27 cellular contexts compared by ENCODE assay signal in the genomic region with DNA sequence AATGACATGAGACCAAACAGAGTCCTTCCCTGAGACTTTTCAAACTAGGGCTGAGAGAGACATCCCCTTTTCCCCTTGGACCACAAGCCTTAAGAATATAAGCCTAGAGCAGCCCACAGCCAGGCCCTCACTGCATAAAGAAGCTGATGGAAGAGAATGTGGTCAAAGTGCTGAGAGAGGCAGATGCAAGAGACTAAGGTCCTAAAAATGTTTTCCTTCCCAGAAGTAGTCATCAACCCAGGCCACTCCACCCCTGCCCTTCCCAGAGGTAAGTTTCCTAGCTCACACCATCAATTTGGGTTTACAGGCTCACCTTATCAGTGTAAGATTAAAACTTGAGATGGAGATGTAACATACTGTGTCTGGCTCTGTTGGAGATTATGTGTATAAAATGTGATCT. TPM values are rescaled to one million over a fixed set of nuclear protein-coding genes. Genes with fewer than 3 reads are reported as not detected.
DNase-seq lines count a peak whose midpoint lies in the region; ATAC-seq, FAIRE-seq and TF ChIP-seq lines count a peak whose summit lies in the region.
"Had no signal": no experiment of that assay in that cellular context is flagged by ENCODE, and none has a peak within 500 bp of the region (broad histone marks: within the 10 kb centered on the region; RNA-seq: fewer than 3 reads in every experiment).

No MANE protein-coding gene starts in this region.

- no peak overlapping the region for H2BK5ac ChIP-seq in mesenchymal stem cell (ENCODE audit: low read depth, low read length, poor library complexity, severe bottlenecking)

- H2BK15ac ChIP-seq in mesenchymal stem cell (ENCODE audit: low read depth, poor library complexity, severe bottlenecking) = no peak overlapping the region

- H3K36me3 ChIP-seq in HepG2 (replicated peaks in 1 of 2; ENCODE audit: control insufficient read depth in 1 of 2, insufficient read depth in 2 of 2, low read length in 2 of 2) (peaks cover 0 to 5% of the 10 kb centered on the region in 2 experiments; a peak in 1 of 5 replicates), right lobe of liver (no peaks in the 10 kb centered on the region), mesenchymal stem cell (ENCODE audit: control insufficient read depth in 1 of 2, insufficient read depth in 2 of 2, low read depth in 1 of 2, low read length in 2 of 2) (peaks cover 6 to 19% of the 10 kb centered on the region in 2 experiments)
- H3K36me3 ChIP-seq: esophagus muscularis mucosa, gastroesophageal sphincter, sigmoid colon, transverse colon had no signal

- peak overlapping the region in 1 of 2 experiments; percentile 19 for H2BK12ac ChIP-seq in mesenchymal stem cell (ENCODE audit: low read length in 2 of 2)

- H3K4me2 ChIP-seq in HepG2 (ENCODE audit: low read depth, low read length) = peak overlapping the region; percentile 22; the same call in 1 of the 2 replicates
- no peak overlapping the region for H3K4me2 ChIP-seq in mesenchymal stem cell (ENCODE audit: low read length, poor library complexity, severe bottlenecking)

- in situ Hi-C loops in HepG2 (cut with HindIII; ENCODE audit: extremely low pct_ligation_motif_present, low pct_unique_long_range_greater_than_20kb) = no loop called here

- TF ChIP-seq POLR2A in HepG2 (IDR thresholded peaks at IDR 0.05; ENCODE audit: insufficient read depth in 1 of 2, low read depth in 2 of 2, low read length in 2 of 2) (no peak), right lobe of liver (IDR thresholded peaks at IDR 0.05) (no peak)

- no peak for TF ChIP-seq RAD21 in HepG2 (CRISPR knock-in tag; IDR thresholded peaks at IDR 0.05)

- no peak overlapping the region for H3K23ac ChIP-seq in mesenchymal stem cell (ENCODE audit: low read length in 2 of 2)

- H2AFZ ChIP-seq in HepG2 (ENCODE audit: low read length) (no peak overlapping the region), mesenchymal stem cell (ENCODE audit: low read depth, low read length) (no peak overlapping the region)

- intact Hi-C loops in HepG2 (cut with micrococcal nuclease; ENCODE audit: unreplicated experiment) = no loop called here
- intact Hi-C loops in right lobe of liver (cut with DNase I) = no loop called here

- H3K27ac ChIP-seq in HepG2 (ENCODE audit: extremely low read length, insufficient read depth, low read length) (no peak overlapping the region), right lobe of liver (no peak overlapping the region), VCaP (peak overlapping the region; percentile 87; the same call in 1 of the 2 replicates), mesenchymal stem cell (ENCODE audit: low read length, poor library complexity, severe bottlenecking) (peak overlapping the region; percentile 21)
- H3K27ac ChIP-seq: esophagus muscularis mucosa, sigmoid colon had no signal

- H3K79me2 ChIP-seq in HepG2 (ENCODE audit: insufficient read depth, low read length) = peaks cover 11% of the 10 kb centered on the region

- no peak overlapping the region for H3K4ac ChIP-seq in mesenchymal stem cell (ENCODE audit: low read depth in 1 of 2, low read length in 2 of 2)

- no peak for ATAC-seq in HepG2
- ATAC-seq in right lobe of liver = no peak
- ATAC-seq in HG03095 (IDR thresholded peaks at IDR 0.05; ENCODE audit: unreplicated experiment) = no peak
- ATAC-seq in GM18511 (IDR thresholded peaks at IDR 0.05; ENCODE audit: unreplicated experiment) = no peak
- ATAC-seq: activated CD4-positive, alpha-beta T cell treated with anti-CD3 and anti-CD28 coated beads for 36 hours; gastroesophageal sphincter had no signal

- H3K4me3 ChIP-seq in HepG2 (replicated peaks in 1 of 3; ENCODE audit: insufficient read depth in 1 of 3, low read depth in 2 of 3, low read length in 3 of 3) (no peak overlapping the region), right lobe of liver (no peak overlapping the region), mesenchymal stem cell (ENCODE audit: insufficient read depth in 1 of 2, low read depth in 1 of 2, low read length in 2 of 2) (no peak overlapping the region)
- H3K4me3 ChIP-seq: esophagus muscularis mucosa, gastroesophageal sphincter, mucosa of descending colon, sigmoid colon, transverse colon had no signal

- H4K8ac ChIP-seq in mesenchymal stem cell (ENCODE audit: low read length) = no peak overlapping the region

- peak overlapping the region in 1 of 2 experiments; percentile 6 for H3K18ac ChIP-seq in mesenchymal stem cell (ENCODE audit: low read depth in 1 of 2, low read length in 2 of 2)

- POLR2A ChIA-PET in HepG2 (lab: Yijun Ruan, JAX) = interaction anchor here (1.6 to 1.8 kb wide), 2 partner anchors 31 to 222 kb away, joined by 4 to 9 read pairs; no protein-coding TSS in a partner anchor

- no peak overlapping the region for H2BK120ac ChIP-seq in mesenchymal stem cell (ENCODE audit: low read depth, low read length)

- H3K9me3 ChIP-seq in HepG2 (ENCODE audit: low read length) (no peaks in the 10 kb centered on the region), right lobe of liver (no peaks in the 10 kb centered on the region), mesenchymal stem cell (ENCODE audit: control insufficient read depth, low read length) (no peaks in the 10 kb centered on the region)
- H3K9me3 ChIP-seq: esophagus muscularis mucosa, gastroesophageal sphincter, mucosa of descending colon, sigmoid colon, transverse colon had no signal

- DNase-seq in HepG2 (ENCODE audit: low spot score) (no peak), right lobe of liver (no peak), mesenchymal stem cell (no peak), HK-2 (ENCODE audit: unreplicated experiment) (no peak)
- DNase-seq in activated CD4-positive, alpha-beta T cell treated with anti-CD3 and anti-CD28 coated beads, Interleukin-2, amount 50 U/mL, for 1 hour = no peak
- DNase-seq: activated CD4-positive, alpha-beta T cell treated with anti-CD3 and anti-CD28 coated beads for 36 hours; activated CD8-positive, alpha-beta memory T cell treated with anti-CD3 and anti-CD28 coated beads for 24 hours; activated gamma-delta T cell treated with Interleukin-2 at 50 U/mL for 16 hours; activated T-cell treated with anti-CD3 and anti-CD28 coated beads, Interleukin-2, amount 50 U/mL, for 24 hours; COR-L47; DND-41; effector memory CD4-positive, alpha-beta T cell; H9; hypothalamus; MM.1S; mucosa of descending colon; NCI-H2107; NCI-H446 treated with DMSO at 0.1 percent for 48 hours; Right ventricle myocardium superior; sigmoid colon; transverse colon had no signal

- H2AK5ac ChIP-seq in mesenchymal stem cell (ENCODE audit: low read length, severe bottlenecking) = no peak overlapping the region

- no peak overlapping the region for H4K91ac ChIP-seq in mesenchymal stem cell (ENCODE audit: low read length)

- BruUV-seq in HepG2 (replicated peaks; lab: Mats Ljungman, UMichigan) = no TSS peak

- no peak for TF ChIP-seq CTCF in HepG2 (CRISPR knock-in tag; IDR thresholded peaks at IDR 0.05)
- TF ChIP-seq CTCF in right lobe of liver (IDR thresholded peaks at IDR 0.05) = no peak
- TF ChIP-seq CTCF in VCaP (conservative IDR thresholded peaks at IDR 0.05) = no peak

- no peak overlapping the region for H3K9ac ChIP-seq in HepG2 (ENCODE audit: insufficient read depth, low read depth, low read length)
- peak overlapping the region; percentile 1 for H3K9ac ChIP-seq in mesenchymal stem cell (ENCODE audit: low read length)

- H4K20me1 ChIP-seq in HepG2 (ENCODE audit: insufficient read depth, low read length) = no peaks in the 10 kb centered on the region

- H3K27me3 ChIP-seq in HepG2 (ENCODE audit: control insufficient read depth in 1 of 2, insufficient read depth in 2 of 2, low read length in 2 of 2) = no peaks in the 10 kb centered on the region
- no peaks in the 10 kb centered on the region for H3K27me3 ChIP-seq in right lobe of liver
- no peaks in the 10 kb centered on the region for H3K27me3 ChIP-seq in mesenchymal stem cell (ENCODE audit: control insufficient read depth in 1 of 2, insufficient read depth in 1 of 2, low read length in 2 of 2)
- H3K27me3 ChIP-seq: esophagus muscularis mucosa, gastroesophageal sphincter, sigmoid colon, transverse colon had no signal

- H3K14ac ChIP-seq in mesenchymal stem cell (ENCODE audit: low read length in 2 of 2) = no peak overlapping the region

- no peak for FAIRE-seq in HepG2 (lab: Jason Lieb, UNC)
- FAIRE-seq: GM12892 had no signal

- CTCF ChIA-PET in HepG2 (lab: Yijun Ruan, JAX; ENCODE audit: low intra/inter-chr PET ratio, low total read pairs) = no interaction called here

- peaks cover 20% of the 10 kb centered on the region for H3K79me1 ChIP-seq in mesenchymal stem cell (replicated peaks; ENCODE audit: low read length, poor library complexity, severe bottlenecking)

- TF ChIP-seq EP300 in HepG2 (IDR thresholded peaks at IDR 0.05; ENCODE audit: low read depth in 2 of 2, low read length in 2 of 2) (no peak), HepG2 (CRISPR knock-in tag; IDR thresholded peaks at IDR 0.05; ENCODE audit: borderline replicate concordance) (no peak)

- H3K4me1 ChIP-seq in HepG2 (ENCODE audit: insufficient read depth, low read length) = peaks cover 71% of the 10 kb centered on the region
- H3K4me1 ChIP-seq in right lobe of liver = peaks cover 0 to 18% (median 6%) of the 10 kb centered on the region in 4 donors
- peaks cover 27% of the 10 kb centered on the region for H3K4me1 ChIP-seq in mesenchymal stem cell (ENCODE audit: control insufficient read depth, insufficient read depth, low read depth, low read length)

RNA-seq across cellular contexts. Expression of gene BCAR3, which starts 58.2 kb away (rescaled TPM):
- 4.8 and 5.5 TPM in 2 replicates for total RNA-seq in HepG2 (2016; rRNA removed; fragmentation: Illumina TruSeq; extraction: Trizol)
- 2.6 and 3.2 TPM in 2 replicates for total RNA-seq in HepG2 (2016; cell fraction: cytosol; rRNA removed; fragmentation: Illumina TruSeq; extraction: Trizol; ENCODE audit: low read depth)
- 4.7 and 5.1 TPM in 2 replicates for total RNA-seq in HepG2 (2016; cell fraction: insoluble cytoplasmic fraction; rRNA removed; fragmentation: Illumina TruSeq; extraction: Trizol)
- 3.3 and 3.5 TPM in 2 replicates for total RNA-seq in HepG2 (2016; cell fraction: membrane; rRNA removed; fragmentation: Illumina TruSeq; extraction: Trizol)
- 4.6 TPM in 2 replicates for total RNA-seq in HepG2 (2016; cell fraction: nucleus; rRNA removed; fragmentation: Illumina TruSeq; extraction: Trizol)
- 3.6 and 5.4 TPM in 2 replicates for polyA plus RNA-seq in HepG2 (2011; rRNA removed)
- 3.1 and 3.4 TPM in 2 replicates for polyA plus RNA-seq in HepG2 (2011; cell fraction: cytosol; rRNA removed)
- polyA plus RNA-seq in HepG2 (2011; cell fraction: nucleus; rRNA removed) = 6.8 and 8.6 TPM in 2 replicates
- 4.7 and 5.8 TPM in 2 replicates for polyA plus RNA-seq in HepG2 (2012)
- polyA plus RNA-seq in HepG2 (2016; cell fraction: cytosol; fragmentation: Illumina TruSeq; extraction: Trizol; ENCODE audit: low read depth) = 0.58 and 0.79 TPM in 2 replicates
- polyA plus RNA-seq in HepG2 (2016; cell fraction: insoluble cytoplasmic fraction; fragmentation: Illumina TruSeq; extraction: Trizol; ENCODE audit: low read depth) = 4.8 and 6.3 TPM in 2 replicates
- polyA plus RNA-seq in HepG2 (2016; cell fraction: membrane; fragmentation: Illumina TruSeq; extraction: Trizol; ENCODE audit: low read depth) = 1.2 and 1.6 TPM in 2 replicates
- 3.7 and 6.7 TPM in 2 replicates for polyA plus RNA-seq in HepG2 (2016; cell fraction: nucleus; fragmentation: Illumina TruSeq; extraction: Trizol; ENCODE audit: insufficient read depth, low read depth)
- polyA minus RNA-seq in HepG2 (2011; rRNA and poly(A)+ RNA removed; ENCODE audit: low replicate concordance) = 8.2 and 39.9 TPM in 2 replicates
- 7.6 and 8.4 TPM in 2 replicates for polyA minus RNA-seq in HepG2 (2011; cell fraction: cytosol; rRNA and poly(A)+ RNA removed)
- polyA minus RNA-seq in HepG2 (2011; cell fraction: nucleus; rRNA and poly(A)+ RNA removed) = 10.4 and 10.6 TPM in 2 replicates
- total RNA-seq in right lobe of liver = 10 to 100 TPM in 3 of 6 experiments, 1 to 10 TPM in 3; 7.6 to 19.8 (median 12.9) TPM
- 23.6 TPM for polyA plus RNA-seq in mesenchymal stem cell (2013, experiment 1 of 2)
- 22.7 TPM for polyA plus RNA-seq in mesenchymal stem cell (2013, experiment 2 of 2)

Comparison
In these comparisons a context has a peak if more than half of its experiments do, and no peak if none do; other contexts are left out.
1. H3K27ac ChIP-seq: peak in VCaP (single experiment) and mesenchymal stem cell (single experiment); none in HepG2 (single experiment) and right lobe of liver (0 of 3).